In the genomic region with DNA sequence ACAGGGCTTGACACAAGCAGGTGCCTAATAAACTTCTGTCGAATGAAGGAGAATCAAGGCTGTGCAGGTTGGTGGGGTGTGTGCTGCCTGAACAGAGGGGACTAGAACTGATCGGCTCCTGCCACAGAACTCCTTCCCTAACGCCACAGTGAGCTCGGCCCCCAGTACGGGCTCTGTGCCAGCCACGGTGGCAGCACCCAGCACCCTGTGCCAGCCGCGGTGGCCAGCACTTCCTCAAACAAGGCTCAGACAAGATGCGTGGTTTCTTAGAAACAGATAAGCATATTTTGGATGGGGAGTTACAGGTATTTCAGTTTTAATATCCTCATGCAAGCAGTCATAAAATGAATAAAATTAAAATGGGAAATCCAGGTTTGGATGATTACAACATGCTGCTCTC, we compare ENCODE assay signal across 27 cellular contexts.
"Had no signal": no experiment of that assay in that cellular context is flagged by ENCODE, and none has a peak within 500 bp of the region (broad histone marks: within the 10 kb centered on the region; RNA-seq: fewer than 3 reads in every experiment).

No MANE protein-coding gene starts in this region.

- DNase-seq: activated CD4-positive, alpha-beta T cell treated with anti-CD3 and anti-CD28 coated beads for 4 hours; activated CD4-positive, alpha-beta T cell treated with anti-CD3 and anti-CD28 coated beads, Interleukin-2, amount 50 U/mL, for 4 hours; activated CD8-positive, alpha-beta T cell treated with anti-CD3 and anti-CD28 coated beads, Interleukin-2, amount 10 ng/mL, durations not matched to agents 7 days and 5 days; activated gamma-delta T cell; activated naive CD4-positive, alpha-beta T cell treated with anti-CD3 and anti-CD28 coated beads for 36 hours; activated T-cell treated with anti-CD3 and anti-CD28 coated beads, Interleukin-2, amount 50 U/mL, for 4 hours; amygdala; brain microvascular endothelial cell; cerebellar nuclear complex; NCI-H1105; NCI-H1436; NCI-H1694 treated with DMSO at 0.1 percent for 48 hours; NCI-H2081 treated with DMSO at 0.1 percent for 48 hours; NCI-H2171; NCI-H2227 treated with DMSO at 0.1 percent for 48 hours; NCI-H446 treated with DMSO at 0.1 percent for 48 hours; NCI-H524 treated with DMSO at 0.1 percent for 48 hours; NCI-H748 treated with DMSO at 0.1 percent for 48 hours; NK-92 treated with Interleukin-12 subunit alpha and Interleukin-12 subunit beta, amount 100 ng/mL, for 24 hours; OCI-M1; SHP77 had no signal

- ATAC-seq: activated CD4-positive, CD25-positive, alpha-beta regulatory T cell treated with anti-CD3 and anti-CD28 coated beads, Interleukin-2, amount 50 U/mL, for 24 hours; activated CD8-positive, alpha-beta T cell treated with anti-CD3 and anti-CD28 coated beads, Interleukin-2, amount 10 ng/mL, durations not matched to agents 7 days and 5 days; activated T-cell treated with anti-CD3 and anti-CD28 coated beads, Interleukin-2, amount 50 U/mL, for 4 hours; activated T-helper 17 cell treated with anti-CD3 and anti-CD28 coated beads, Interleukin-2, amount 50 U/mL, for 72 hours; Panc1; SK-N-SH treated with all-trans-retinoic acid at 6 μM for 48 hours had no signal

- H3K9me3 Mint-ChIP-seq: activated naive CD4-positive, alpha-beta T cell treated with anti-CD3 and anti-CD28 coated beads for 36 hours; activated T-cell treated with anti-CD3 and anti-CD28 coated beads, Interleukin-2, amount 50 U/mL, for 4 hours; activated T-helper 17 cell treated with anti-CD3 and anti-CD28 coated beads, Interleukin-2, amount 50 U/mL, for 72 hours; T-helper 1 cell treated with Interleukin-12 subunit alpha and Interleukin-12 subunit beta and Interleukin-4 antibody, amounts not matched to agents 30 μg/mL and 1 μg/mL, for 36 hours had no signal

- H3K27ac Mint-ChIP-seq: activated CD8-positive, alpha-beta T cell treated with anti-CD3 and anti-CD28 coated beads, Interleukin-2, amount 10 ng/mL, durations not matched to agents 7 days and 5 days; activated naive CD4-positive, alpha-beta T cell treated with anti-CD3 and anti-CD28 coated beads for 36 hours; activated naive CD8-positive, alpha-beta T cell; activated T-helper 17 cell treated with anti-CD3 and anti-CD28 coated beads, Interleukin-2, amount 50 U/mL, for 72 hours; T-helper 1 cell treated with Interleukin-12 subunit alpha and Interleukin-12 subunit beta and Interleukin-4 antibody, amounts not matched to agents 30 μg/mL and 1 μg/mL, for 36 hours had no signal

- H3K4me1 Mint-ChIP-seq: activated T-helper 17 cell treated with anti-CD3 and anti-CD28 coated beads, Interleukin-2, amount 50 U/mL, for 72 hours had no signal

- H3K4me3 Mint-ChIP-seq: activated CD8-positive, alpha-beta T cell treated with anti-CD3 and anti-CD28 coated beads, Interleukin-2, amount 10 ng/mL, durations not matched to agents 7 days and 5 days; activated naive CD4-positive, alpha-beta T cell treated with anti-CD3 and anti-CD28 coated beads for 36 hours; activated naive CD8-positive, alpha-beta T cell; activated T-cell treated with anti-CD3 and anti-CD28 coated beads, Interleukin-2, amount 50 U/mL, for 4 hours; activated T-helper 17 cell treated with anti-CD3 and anti-CD28 coated beads, Interleukin-2, amount 50 U/mL, for 72 hours; T-helper 1 cell treated with Interleukin-12 subunit alpha and Interleukin-12 subunit beta and Interleukin-4 antibody, amounts not matched to agents 30 μg/mL and 1 μg/mL, for 36 hours had no signal

- H3K36me3 Mint-ChIP-seq: activated naive CD8-positive, alpha-beta T cell had no signal
